Comparison of ENCODE assay signal across 1 cellular context in the genomic region with DNA sequence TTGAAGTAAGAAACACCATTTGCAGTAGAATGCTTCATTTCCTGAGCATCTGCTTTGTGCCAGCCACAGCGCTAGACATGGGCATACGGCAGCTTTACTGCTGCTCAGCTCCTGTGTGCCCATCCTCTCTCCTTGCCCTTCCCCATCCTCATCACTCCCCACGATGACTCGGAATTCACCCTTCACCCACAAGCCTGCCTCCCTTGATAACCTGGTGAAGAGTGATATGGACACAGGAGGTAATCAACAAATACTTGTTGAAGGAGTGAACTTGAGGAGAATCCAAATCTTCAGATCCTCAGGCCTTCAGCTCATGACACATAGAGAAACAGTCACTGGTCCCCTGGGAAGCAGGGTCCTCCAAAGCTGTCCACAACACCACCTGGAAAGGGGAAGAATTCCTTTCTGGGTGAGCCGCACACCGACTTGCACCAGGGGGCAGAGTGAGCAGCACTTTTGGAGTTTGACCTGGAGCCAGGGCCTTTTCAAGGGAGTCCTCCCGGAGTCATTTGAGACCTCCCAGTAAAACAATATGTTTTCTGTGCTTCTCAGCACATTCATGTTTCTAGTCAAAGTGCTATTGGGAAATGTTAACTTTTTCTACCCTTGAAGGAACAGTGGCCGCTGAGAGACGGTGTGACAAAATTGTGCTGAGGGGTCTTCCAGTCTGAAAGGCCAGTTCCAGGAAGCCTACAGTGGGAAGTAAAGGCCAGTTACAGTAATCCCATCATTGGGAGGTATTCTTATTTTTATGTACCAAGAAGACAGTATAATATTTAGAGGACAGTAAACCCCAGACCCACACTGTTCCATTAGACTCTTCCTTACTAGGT.
TF ChIP-seq lines count a peak whose summit lies in the region.

No MANE protein-coding gene starts in this region.

TF ChIP-seq in HepG2, 621 proteins besides CTCF, POLR2A, EP300 and RAD21 (continued from another document):
- TF ChIP-seq DNMT3B (CRISPR knock-in tag; conservative IDR thresholded peaks at IDR 0.05), result peak; percentile 20; the same call in 1 of the 2 replicates
- TF ChIP-seq ATF7 (IDR thresholded peaks at IDR 0.05), result no peak
- no peak for TF ChIP-seq ATF7 (CRISPR knock-in tag; IDR thresholded peaks at IDR 0.05)
- TF ChIP-seq XRCC5 (optimal IDR thresholded peaks at IDR 0.05; ENCODE audit: low read length), result peak; percentile 79
- TF ChIP-seq, protein P1, sequence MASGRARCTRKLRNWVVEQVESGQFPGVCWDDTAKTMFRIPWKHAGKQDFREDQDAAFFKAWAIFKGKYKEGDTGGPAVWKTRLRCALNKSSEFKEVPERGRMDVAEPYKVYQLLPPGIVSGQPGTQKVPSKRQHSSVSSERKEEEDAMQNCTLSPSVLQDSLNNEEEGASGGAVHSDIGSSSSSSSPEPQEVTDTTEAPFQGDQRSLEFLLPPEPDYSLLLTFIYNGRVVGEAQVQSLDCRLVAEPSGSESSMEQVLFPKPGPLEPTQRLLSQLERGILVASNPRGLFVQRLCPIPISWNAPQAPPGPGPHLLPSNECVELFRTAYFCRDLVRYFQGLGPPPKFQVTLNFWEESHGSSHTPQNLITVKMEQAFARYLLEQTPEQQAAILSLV (CRISPR knock-in tag; IDR thresholded peaks at IDR 0.05; ENCODE audit: borderline replicate concordance), result 0 out of 2 replicates have a peak, but pooled peaks have one; percentile 24
- TF ChIP-seq KAT8 (CRISPR knock-in tag; IDR thresholded peaks at IDR 0.05), result 0 out of 2 replicates have a peak, but pooled peaks have one; percentile 30
- TF ChIP-seq HNF4G (IDR thresholded peaks at IDR 0.05; ENCODE audit: borderline replicate concordance, low read depth, low read length), result 0 out of 2 replicates have a peak, but pooled peaks have one; percentile 12
- no peak for TF ChIP-seq HNF4G (CRISPR knock-in tag; IDR thresholded peaks at IDR 0.05; ENCODE audit: borderline replicate concordance, low read depth)
- TF ChIP-seq TEAD3 (CRISPR knock-in tag; optimal IDR thresholded peaks at IDR 0.05; ENCODE audit: borderline replicate concordance), result peak; percentile 9
- 0 out of 4 replicates have a peak, but pooled peaks of 1 of the 2 experiments have one; percentile 5 for TF ChIP-seq MAFK (conservative IDR thresholded peaks at IDR 0.05 in 1 of 2, IDR thresholded peaks at IDR 0.05 in 1 of 2; ENCODE audit: low read length in 2 of 2)
- TF ChIP-seq FOSL1 (CRISPR knock-in tag; IDR thresholded peaks at IDR 0.05; ENCODE audit: borderline replicate concordance), result no peak
- TF ChIP-seq ZNF605 (CRISPR knock-in tag; IDR thresholded peaks at IDR 0.05), result 0 out of 2 replicates have a peak, but pooled peaks have one; percentile 23
- 0 out of 2 replicates have a peak, but pooled peaks have one; percentile 24 for TF ChIP-seq HDAC2 (CRISPR knock-in tag; IDR thresholded peaks at IDR 0.05)
- TF ChIP-seq HNRNPK (IDR thresholded peaks at IDR 0.05; ENCODE audit: low read depth, low read length, poor library complexity, severe bottlenecking), result no peak
- TF ChIP-seq, protein P2, sequence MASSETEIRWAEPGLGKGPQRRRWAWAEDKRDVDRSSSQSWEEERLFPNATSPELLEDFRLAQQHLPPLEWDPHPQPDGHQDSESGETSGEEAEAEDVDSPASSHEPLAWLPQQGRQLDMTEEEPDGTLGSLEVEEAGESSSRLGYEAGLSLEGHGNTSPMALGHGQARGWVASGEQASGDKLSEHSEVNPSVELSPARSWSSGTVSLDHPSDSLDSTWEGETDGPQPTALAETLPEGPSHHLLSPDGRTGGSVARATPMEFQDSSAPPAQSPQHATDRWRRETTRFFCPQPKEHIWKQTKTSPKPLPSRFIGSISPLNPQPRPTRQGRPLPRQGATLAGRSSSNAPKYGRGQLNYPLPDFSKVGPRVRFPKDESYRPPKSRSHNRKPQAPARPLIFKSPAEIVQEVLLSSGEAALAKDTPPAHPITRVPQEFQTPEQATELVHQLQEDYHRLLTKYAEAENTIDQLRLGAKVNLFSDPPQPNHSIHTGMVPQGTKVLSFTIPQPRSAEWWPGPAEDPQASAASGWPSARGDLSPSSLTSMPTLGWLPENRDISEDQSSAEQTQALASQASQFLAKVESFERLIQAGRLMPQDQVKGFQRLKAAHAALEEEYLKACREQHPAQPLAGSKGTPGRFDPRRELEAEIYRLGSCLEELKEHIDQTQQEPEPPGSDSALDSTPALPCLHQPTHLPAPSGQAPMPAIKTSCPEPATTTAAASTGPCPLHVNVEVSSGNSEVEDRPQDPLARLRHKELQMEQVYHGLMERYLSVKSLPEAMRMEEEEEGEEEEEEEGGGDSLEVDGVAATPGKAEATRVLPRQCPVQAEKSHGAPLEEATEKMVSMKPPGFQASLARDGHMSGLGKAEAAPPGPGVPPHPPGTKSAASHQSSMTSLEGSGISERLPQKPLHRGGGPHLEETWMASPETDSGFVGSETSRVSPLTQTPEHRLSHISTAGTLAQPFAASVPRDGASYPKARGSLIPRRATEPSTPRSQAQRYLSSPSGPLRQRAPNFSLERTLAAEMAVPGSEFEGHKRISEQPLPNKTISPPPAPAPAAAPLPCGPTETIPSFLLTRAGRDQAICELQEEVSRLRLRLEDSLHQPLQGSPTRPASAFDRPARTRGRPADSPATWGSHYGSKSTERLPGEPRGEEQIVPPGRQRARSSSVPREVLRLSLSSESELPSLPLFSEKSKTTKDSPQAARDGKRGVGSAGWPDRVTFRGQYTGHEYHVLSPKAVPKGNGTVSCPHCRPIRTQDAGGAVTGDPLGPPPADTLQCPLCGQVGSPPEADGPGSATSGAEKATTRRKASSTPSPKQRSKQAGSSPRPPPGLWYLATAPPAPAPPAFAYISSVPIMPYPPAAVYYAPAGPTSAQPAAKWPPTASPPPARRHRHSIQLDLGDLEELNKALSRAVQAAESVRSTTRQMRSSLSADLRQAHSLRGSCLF (CRISPR knock-in tag; IDR thresholded peaks at IDR 0.05; ENCODE audit: borderline replicate concordance), result no peak
- 0 out of 2 replicates have a peak, but pooled peaks have one; percentile 12 for TF ChIP-seq ZNF331 (CRISPR knock-in tag; IDR thresholded peaks at IDR 0.05)
- no peak for TF ChIP-seq CREB1 (IDR thresholded peaks at IDR 0.05)
- no peak for TF ChIP-seq CREB1 (CRISPR knock-in tag; IDR thresholded peaks at IDR 0.05)
- peak; percentile 81 for TF ChIP-seq STAG1 (CRISPR knock-in tag; IDR thresholded peaks at IDR 0.05)
- no peak for TF ChIP-seq SOX6 (IDR thresholded peaks at IDR 0.05)
- TF ChIP-seq SOX6 (CRISPR knock-in tag; IDR thresholded peaks at IDR 0.05), result 0 out of 2 replicates have a peak, but pooled peaks have one; percentile 16
- TF ChIP-seq HNF4A (CRISPR knock-in tag; IDR thresholded peaks at IDR 0.05), result peak; percentile 41; the same call in 1 of the 2 replicates
- peak; percentile 39; the same call in 1 of the 2 replicates for TF ChIP-seq RXRB (CRISPR knock-in tag; IDR thresholded peaks at IDR 0.05; ENCODE audit: borderline replicate concordance)
TF ChIP-seq in HepG2: peak in this region for 35.
